In the genomic region with DNA sequence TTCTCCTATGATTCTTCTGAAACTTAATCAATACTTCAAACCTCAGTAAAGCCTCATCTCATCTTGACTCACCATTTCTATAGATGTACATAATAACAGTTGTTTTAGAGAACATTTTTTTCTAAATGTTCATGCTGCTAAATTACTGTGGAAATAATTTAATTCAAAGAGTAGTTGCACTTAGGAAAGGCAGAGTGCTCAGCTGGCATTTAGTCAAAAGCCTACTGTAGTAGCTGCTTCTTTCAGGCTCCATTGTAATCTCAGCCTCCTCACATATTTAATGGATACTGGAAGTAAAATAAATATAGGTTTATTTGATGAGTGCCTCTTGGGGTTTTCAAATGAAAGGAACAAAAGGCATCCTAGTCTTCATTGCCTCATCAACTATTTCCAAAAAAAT, we compare ENCODE assay signal across 23 cellular contexts.
DNase-seq lines count a peak whose midpoint lies in the region; ATAC-seq and TF ChIP-seq lines count a peak whose summit lies in the region.
"Had no signal": no experiment of that assay in that cellular context is flagged by ENCODE, and none has a peak within 500 bp of the region (broad histone marks: within the 10 kb centered on the region; RNA-seq: fewer than 3 reads in every experiment).

No MANE protein-coding gene starts in this region.

- no peak overlapping the region for H3K4me3 ChIP-seq in choroid plexus epithelial cell (ENCODE audit: low read depth, low read length)
- H3K4me3 ChIP-seq: BLaER1 treated with 17β-estradiol and CSF1 and Interleukin-3, amounts not matched to agents 10 nM and 100 nM; right atrium auricular region; SJSA1 had no signal

- TF ChIP-seq CTCF in choroid plexus epithelial cell (conservative IDR thresholded peaks at IDR 0.05; ENCODE audit: low read depth, low read length), result no peak

- DNase-seq in NCI-H1092 (lab: John Stamatoyannopoulos, UW), result peak; percentile 88
- DNase-seq in NCI-H1436 treated with DMSO at 0.1 percent for 48 hours (lab: John Stamatoyannopoulos, UW), result peak; percentile 79
- peak; percentile 92 for DNase-seq in NCI-H345 (lab: John Stamatoyannopoulos, UW)
- peak; percentile 8 for DNase-seq in choroid plexus epithelial cell (ENCODE audit: low read depth)
- DNase-seq in SIG-M5 treated with dmso at 0.1 percent for 504 hours (lab: John Stamatoyannopoulos, UW; ENCODE audit: unreplicated experiment), result no peak
- DNase-seq in activated gamma-delta T cell (lab: John Stamatoyannopoulos, UW), result no peak
- DNase-seq in HCEC 1CT, result no peak
- DNase-seq: activated B cell treated with CpG ODN at 0.5 μM for 24 hours; activated CD4-positive, alpha-beta T cell treated with anti-CD3 and anti-CD28 coated beads, Interleukin-2, amount 50 U/mL, for 1 hour; activated effector memory CD4-positive, alpha-beta T cell treated with anti-CD3 and anti-CD28 coated beads, Interleukin-2, amount 50 U/mL, for 16 hours; activated T-cell treated with anti-CD3 and anti-CD28 coated beads, Interleukin-2, amount 50 U/mL, for 1 hour; caudate nucleus; effector memory CD8-positive, alpha-beta T cell; erythroblast; NCI-H82; RPMI8226; stimulated activated CD4-positive, alpha-beta T cell treated with anti-CD3 and anti-CD28 coated beads, Interleukin-1b, Interleukin-23, amount 100 ng/mL, for 48 hours; stimulated activated naive CD4-positive, alpha-beta T cell treated with Interleukin-2 at 50 U/mL for 16 hours had no signal

- no peak for ATAC-seq in HG03342 (IDR thresholded peaks at IDR 0.05; ENCODE audit: unreplicated experiment)
- ATAC-seq: effector memory CD8-positive, alpha-beta T cell; left lobe of liver had no signal

Comparison
In these comparisons a context has a peak if more than half of its experiments do, and no peak if none do; other contexts are left out.
1. DNase-seq: peak in NCI-H1092 (single experiment), NCI-H1436 treated with DMSO at 0.1 percent for 48 hours (single experiment), NCI-H345 (single experiment) and choroid plexus epithelial cell (single experiment); none in SIG-M5 treated with dmso at 0.1 percent for 504 hours (single experiment), activated gamma-delta T cell (single experiment) and HCEC 1CT (single experiment).